Comparison of ENCODE assay signal across 8 cellular contexts in genomic region chr2:172000696-172001361, GRCh38. TPM values are rescaled to one million over a fixed set of nuclear protein-coding genes. Genes with fewer than 3 reads are reported as not detected.
DNase-seq lines count a peak whose midpoint lies in the region; ATAC-seq, FAIRE-seq and TF ChIP-seq lines count a peak whose summit lies in the region.

No MANE protein-coding gene starts in this region.

- peak overlapping the region; percentile 88 to 98 (median 93) for H3K4me3 Mint-ChIP-seq in CD4-positive, alpha-beta memory T cell
- H3K4me3 Mint-ChIP-seq in naive B cell = peak overlapping the region; percentile 85 to 96 (median 92)

- POLR2A ChIA-PET in CD4-positive, alpha-beta memory T cell (lab: Charles Lee; ENCODE audit: partially characterized antibody) = interaction anchor here (1.0 to 1.7 kb wide), 4 partner anchors 13 to 461 kb away, joined by 3 to 7 read pairs (median 4); partner anchors contain the start of gene HAT1

- intact Hi-C loops in CD4-positive, alpha-beta memory T cell (cut with micrococcal nuclease) = no loop called here

- no peaks in the 10 kb centered on the region for H3K9me3 ChIP-seq in CD4-positive, alpha-beta memory T cell (ENCODE audit: control insufficient read depth in 1 of 2, low read length in 2 of 2)

- H3K27me3 ChIP-seq in CD4-positive, alpha-beta memory T cell (ENCODE audit: insufficient read depth, low read length) = no peaks in the 10 kb centered on the region
- H3K27me3 ChIP-seq in brain microvascular endothelial cell (replicated peaks) = no peaks in the 10 kb centered on the region

- no peak for ATAC-seq in naive B cell (ENCODE audit: low read depth in 2 of 2)
- ATAC-seq in HG03039 (IDR thresholded peaks at IDR 0.05; ENCODE audit: unreplicated experiment) = no peak

- in situ Hi-C loops in brain microvascular endothelial cell (cut with HindIII; ENCODE audit: low pct_ligation_motif_present, low sequenced_read_pairs) = no loop called here

- CTCF ChIA-PET in CD4-positive, alpha-beta memory T cell (lab: Charles Lee; ENCODE audit: partially characterized antibody) = no interaction called here

- DNase-seq in CD4-positive, alpha-beta memory T cell = no peak
- DNase-seq in Jurkat, Clone E6-1 (ENCODE audit: low read depth, low spot score) = no peak
- DNase-seq in brain microvascular endothelial cell = no peak
- no peak for DNase-seq in naive B cell
- DNase-seq in SW 1271 (lab: John Stamatoyannopoulos, UW) = no peak
- no peak for DNase-seq in activated gamma-delta T cell treated with Interleukin-2 at 50 U/mL for 16 hours
- no peak for DNase-seq in GM12891 (ENCODE audit: insufficient read length, low spot score)

- peaks cover 12% of the 10 kb centered on the region for H3K4me1 ChIP-seq in CD4-positive, alpha-beta memory T cell (ENCODE audit: insufficient read depth, low read length)

- H3K9me3 Mint-ChIP-seq in CD4-positive, alpha-beta memory T cell = peaks cover 0 to 2% (median 0%) of the 10 kb centered on the region in 8 donors
- H3K9me3 Mint-ChIP-seq in naive B cell = no peaks in the 10 kb centered on the region

- FAIRE-seq in GM12891 (lab: Jason Lieb, UNC) = no peak

- H3K36me3 ChIP-seq in CD4-positive, alpha-beta memory T cell (ENCODE audit: insufficient read depth, low read length) = no peaks in the 10 kb centered on the region
- no peaks in the 10 kb centered on the region for H3K36me3 ChIP-seq in brain microvascular endothelial cell (replicated peaks)

- H3K27ac Mint-ChIP-seq in CD4-positive, alpha-beta memory T cell = peak overlapping the region in 3 of 7 donors; percentile 74 to 93 (median 93)
- peak overlapping the region in 5 of 6 donors; percentile 51 to 96 (median 86) for H3K27ac Mint-ChIP-seq in naive B cell

- TF ChIP-seq POLR2A in GM12891 (IDR thresholded peaks at IDR 0.05; ENCODE audit: low read depth, low read length) = no peak

- H3K27ac ChIP-seq in CD4-positive, alpha-beta memory T cell (ENCODE audit: low read depth, low read length) = no peak overlapping the region
- H3K27ac ChIP-seq in brain microvascular endothelial cell = peak overlapping the region; percentile 69

- no peak overlapping the region for H3K4me3 ChIP-seq in CD4-positive, alpha-beta memory T cell (ENCODE audit: low read length in 2 of 2)
- peak overlapping the region; percentile 93 for H3K4me3 ChIP-seq in Jurkat, Clone E6-1 (ENCODE audit: low read length)
- H3K4me3 ChIP-seq in brain microvascular endothelial cell (ENCODE audit: low read depth, low read length) = no peak overlapping the region

- H3K4me1 Mint-ChIP-seq in CD4-positive, alpha-beta memory T cell = peaks cover 8 to 20% (median 14%) of the 10 kb centered on the region in 4 donors
- peaks cover 8 to 20% (median 16%) of the 10 kb centered on the region in 3 donors for H3K4me1 Mint-ChIP-seq in naive B cell

- H3K36me3 Mint-ChIP-seq in CD4-positive, alpha-beta memory T cell = no peaks in the 10 kb centered on the region
- H3K36me3 Mint-ChIP-seq in naive B cell = no peaks in the 10 kb centered on the region

- no peak for TF ChIP-seq CTCF in brain microvascular endothelial cell (IDR thresholded peaks at IDR 0.05; ENCODE audit: low read depth, low read length, missing control alignments)

- H3K27me3 Mint-ChIP-seq in CD4-positive, alpha-beta memory T cell = no peaks in the 10 kb centered on the region
- H3K27me3 Mint-ChIP-seq in naive B cell = peaks cover 5 to 6% (median 6%) of the 10 kb centered on the region in 3 donors

TF ChIP-seq in GM12891, 5 proteins besides CTCF, POLR2A, EP300 and RAD21:
- TF ChIP-seq POLR2AphosphoS5 (IDR thresholded peaks at IDR 0.05; ENCODE audit: low read depth, low read length) = no peak
- TF ChIP-seq POU2F2 (IDR thresholded peaks at IDR 0.05; ENCODE audit: low read depth, low read length) = no peak
- TF ChIP-seq SPI1 (IDR thresholded peaks at IDR 0.05; ENCODE audit: low read depth, low read length) = no peak
- TF ChIP-seq PAX5 (IDR thresholded peaks at IDR 0.05; ENCODE audit: insufficient read depth, low read length, severe bottlenecking) = no peak
- no peak for TF ChIP-seq TAF1 (IDR thresholded peaks at IDR 0.05; ENCODE audit: low read depth, low read length)
TF ChIP-seq in GM12891: peak in this region for 0.

RNA-seq across cellular contexts. Expression of gene METAP1D, which starts 1.1 kb away (rescaled TPM):
- 1 to 10 TPM; 7.2 to 7.3 TPM for total RNA-seq in CD4-positive, alpha-beta memory T cell
- polyA plus RNA-seq in CD4-positive, alpha-beta memory T cell = 1 to 10 TPM; 3.5 to 5.7 TPM
- 8.4 TPM for polyA plus RNA-seq in Jurkat, Clone E6-1 (2012; ENCODE audit: insufficient read depth, insufficient read length)
- 1 to 10 TPM; 2.5 to 5.2 (median 4.1) TPM for polyA plus RNA-seq in naive B cell (ENCODE audit: low read depth in 6 of 6)
- polyA plus RNA-seq in GM12891 (2012; ENCODE audit: low read depth, missing spikeins) = 4.2 TPM
